In the genomic region with DNA sequence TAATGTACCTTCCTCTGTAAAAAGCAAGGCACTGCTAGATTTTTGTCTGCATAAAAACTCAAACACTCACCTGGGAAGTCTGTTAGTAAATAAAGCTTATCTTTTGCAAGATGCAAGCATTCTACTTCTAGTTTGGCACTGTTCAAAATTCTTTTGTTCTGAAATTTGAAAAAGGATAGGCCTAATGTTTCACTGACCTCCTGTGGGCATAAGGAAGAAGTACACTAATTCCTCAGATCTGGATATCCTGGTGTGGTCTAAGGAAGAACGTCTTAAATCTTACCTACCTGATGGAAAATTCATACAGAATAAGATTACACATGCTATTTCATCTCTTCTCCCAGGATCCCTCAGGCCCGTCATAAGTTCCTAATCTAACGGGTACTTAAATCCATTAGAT, we compare ENCODE assay signal across 10 cellular contexts.
DNase-seq lines count a peak whose midpoint lies in the region; ATAC-seq, FAIRE-seq and TF ChIP-seq lines count a peak whose summit lies in the region.
"Had no signal": no experiment of that assay in that cellular context is flagged by ENCODE, and none has a peak within 500 bp of the region (broad histone marks: within the 10 kb centered on the region; RNA-seq: fewer than 3 reads in every experiment).

No MANE protein-coding gene starts in this region.

- no peaks in the 10 kb centered on the region for H4K20me1 ChIP-seq in keratinocyte (ENCODE audit: control insufficient read depth, extremely low read depth, insufficient read depth, low read length)

- DNase-seq in AG10803 (ENCODE audit: low read depth) (peak; percentile 27), adrenal gland (no peak), keratinocyte (ENCODE audit: low read depth, low spot score) (no peak), uterus (no peak), CD1c-positive myeloid dendritic cell (ENCODE audit: extremely low spot score) (no peak), GM10248 (ENCODE audit: extremely low spot score) (no peak), Right ventricle myocardium inferior (ENCODE audit: missing footprints) (no peak)
- DNase-seq: GF-D8, SHP77 had no signal

- POLR2A ChIA-PET in GM10248 (lab: Yijun Ruan, JAX): no interaction called here

- no peak overlapping the region for H3K4me2 ChIP-seq in keratinocyte (ENCODE audit: control insufficient read depth, extremely low read depth, insufficient read depth, low read depth, low read length)

- no peak overlapping the region for H3K4me3 ChIP-seq in AG10803 (ENCODE audit: low read length)
- H3K4me3 ChIP-seq in adrenal gland: no peak overlapping the region
- H3K4me3 ChIP-seq in keratinocyte (ENCODE audit: control insufficient read depth in 2 of 3, extremely low read depth in 1 of 3, insufficient read depth in 2 of 3, low read depth in 1 of 3, low read length in 3 of 3): no peak overlapping the region
- H3K4me3 ChIP-seq in uterus: no peak overlapping the region

- WGBS in adrenal gland, 4 donors: 57 to 74% (median 64%) methylated on average over 3 of the region's 3 CpGs

- TF ChIP-seq CTCF in AG10803 (conservative IDR thresholded peaks at IDR 0.05; ENCODE audit: low read length) (peak; percentile 59), adrenal gland (IDR thresholded peaks at IDR 0.05) (peak in 4 of 6 experiments; percentile 8 to 38 (median 25)), keratinocyte (optimal IDR thresholded peaks at IDR 0.05 in 1 of 3, IDR thresholded peaks at IDR 0.05 in 1 of 3, conservative IDR thresholded peaks at IDR 0.05 in 1 of 3; ENCODE audit: extremely low read depth in 1 of 3, insufficient read depth in 2 of 3, low read length in 3 of 3) (peak in 2 of 3 experiments; percentile 57 to 68), uterus (IDR thresholded peaks at IDR 0.05) (peak in 1 of 4 experiments; percentile 15), GM10248 (IDR thresholded peaks at IDR 0.05; ENCODE audit: control extremely low read depth, extremely low read depth, low read depth, missing control alignments) (no peak)

- intact Hi-C loops in adrenal gland (cut with DNase I): no loop called here
- intact Hi-C loops in uterus (cut with DNase I; ENCODE audit: low total_unique reads): no loop called here
- intact Hi-C loops in Right ventricle myocardium inferior (cut with DNase I): no loop called here

- TF ChIP-seq POLR2A in adrenal gland (IDR thresholded peaks at IDR 0.05) (no peak), uterus (IDR thresholded peaks at IDR 0.05) (no peak)

- TF ChIP-seq RAD21 in Ishikawa (IDR thresholded peaks at IDR 0.05; ENCODE audit: low read depth): 0 out of 2 replicates have a peak, but pooled peaks have one; percentile 13

- no peak for ATAC-seq in Right ventricle myocardium inferior

- H3K36me3 ChIP-seq in adrenal gland (replicated peaks in 1 of 2) (no peaks in the 10 kb centered on the region), keratinocyte (ENCODE audit: control insufficient read depth in 2 of 2, extremely low read depth in 1 of 2, insufficient read depth in 2 of 2, low read length in 2 of 2) (no peaks in the 10 kb centered on the region), uterus (no peaks in the 10 kb centered on the region)

- dilution Hi-C loops in keratinocyte (cut with MboI; ENCODE audit: extremely low pct_ligation_motif_present, low sequenced_read_pairs): no loop called here

- CTCF ChIA-PET in GM10248 (lab: Yijun Ruan, JAX): no interaction called here

- TF ChIP-seq EP300 in Ishikawa (IDR thresholded peaks at IDR 0.05; ENCODE audit: borderline replicate concordance): no peak

- H2AFZ ChIP-seq in keratinocyte (ENCODE audit: control insufficient read depth, low read length): no peak overlapping the region

- H3K27me3 ChIP-seq in adrenal gland (no peaks in the 10 kb centered on the region), keratinocyte (ENCODE audit: control insufficient read depth, extremely low read depth, insufficient read depth, low read length) (no peaks in the 10 kb centered on the region), uterus (no peaks in the 10 kb centered on the region)

- H3K9ac ChIP-seq in keratinocyte (ENCODE audit: control insufficient read depth, extremely low read depth, insufficient read depth, low read length): no peak overlapping the region

- no peaks in the 10 kb centered on the region for H3K79me2 ChIP-seq in keratinocyte (ENCODE audit: control insufficient read depth, insufficient read depth, low read length)

- H3K9me1 ChIP-seq in keratinocyte (ENCODE audit: control insufficient read depth, extremely low read depth, insufficient read depth, low read length): no peaks in the 10 kb centered on the region

- H3K9me3 ChIP-seq in adrenal gland (replicated peaks in 1 of 3) (no peaks in the 10 kb centered on the region), keratinocyte (ENCODE audit: control insufficient read depth, low read depth, low read length) (no peaks in the 10 kb centered on the region), uterus (no peaks in the 10 kb centered on the region)

- H3K27ac ChIP-seq in adrenal gland (no peak overlapping the region), keratinocyte (ENCODE audit: control insufficient read depth, insufficient read depth, low read length) (no peak overlapping the region), uterus (no peak overlapping the region)

- FAIRE-seq in keratinocyte (lab: Jason Lieb, UNC): peak; percentile 67

- H3K4me1 ChIP-seq in adrenal gland (replicated peaks in 1 of 2) (no peaks in the 10 kb centered on the region), keratinocyte (ENCODE audit: control insufficient read depth, extremely low read depth, insufficient read depth, low read length) (peaks cover 24% of the 10 kb centered on the region), uterus (no peaks in the 10 kb centered on the region)

TF ChIP-seq in Ishikawa, 13 proteins besides CTCF, POLR2A, EP300 and RAD21:
- TF ChIP-seq, protein P1, sequence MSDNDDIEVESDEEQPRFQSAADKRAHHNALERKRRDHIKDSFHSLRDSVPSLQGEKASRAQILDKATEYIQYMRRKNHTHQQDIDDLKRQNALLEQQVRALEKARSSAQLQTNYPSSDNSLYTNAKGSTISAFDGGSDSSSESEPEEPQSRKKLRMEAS (IDR thresholded peaks at IDR 0.05): no peak
- TF ChIP-seq CEBPB (IDR thresholded peaks at IDR 0.05): no peak
- no peak for TF ChIP-seq ZBTB7A (IDR thresholded peaks at IDR 0.05; ENCODE audit: low read depth)
- no peak for TF ChIP-seq CREB1 (IDR thresholded peaks at IDR 0.05; ENCODE audit: low read depth)
- no peak for TF ChIP-seq YY1 (IDR thresholded peaks at IDR 0.05; ENCODE audit: low read depth)
- TF ChIP-seq, protein P2, sequence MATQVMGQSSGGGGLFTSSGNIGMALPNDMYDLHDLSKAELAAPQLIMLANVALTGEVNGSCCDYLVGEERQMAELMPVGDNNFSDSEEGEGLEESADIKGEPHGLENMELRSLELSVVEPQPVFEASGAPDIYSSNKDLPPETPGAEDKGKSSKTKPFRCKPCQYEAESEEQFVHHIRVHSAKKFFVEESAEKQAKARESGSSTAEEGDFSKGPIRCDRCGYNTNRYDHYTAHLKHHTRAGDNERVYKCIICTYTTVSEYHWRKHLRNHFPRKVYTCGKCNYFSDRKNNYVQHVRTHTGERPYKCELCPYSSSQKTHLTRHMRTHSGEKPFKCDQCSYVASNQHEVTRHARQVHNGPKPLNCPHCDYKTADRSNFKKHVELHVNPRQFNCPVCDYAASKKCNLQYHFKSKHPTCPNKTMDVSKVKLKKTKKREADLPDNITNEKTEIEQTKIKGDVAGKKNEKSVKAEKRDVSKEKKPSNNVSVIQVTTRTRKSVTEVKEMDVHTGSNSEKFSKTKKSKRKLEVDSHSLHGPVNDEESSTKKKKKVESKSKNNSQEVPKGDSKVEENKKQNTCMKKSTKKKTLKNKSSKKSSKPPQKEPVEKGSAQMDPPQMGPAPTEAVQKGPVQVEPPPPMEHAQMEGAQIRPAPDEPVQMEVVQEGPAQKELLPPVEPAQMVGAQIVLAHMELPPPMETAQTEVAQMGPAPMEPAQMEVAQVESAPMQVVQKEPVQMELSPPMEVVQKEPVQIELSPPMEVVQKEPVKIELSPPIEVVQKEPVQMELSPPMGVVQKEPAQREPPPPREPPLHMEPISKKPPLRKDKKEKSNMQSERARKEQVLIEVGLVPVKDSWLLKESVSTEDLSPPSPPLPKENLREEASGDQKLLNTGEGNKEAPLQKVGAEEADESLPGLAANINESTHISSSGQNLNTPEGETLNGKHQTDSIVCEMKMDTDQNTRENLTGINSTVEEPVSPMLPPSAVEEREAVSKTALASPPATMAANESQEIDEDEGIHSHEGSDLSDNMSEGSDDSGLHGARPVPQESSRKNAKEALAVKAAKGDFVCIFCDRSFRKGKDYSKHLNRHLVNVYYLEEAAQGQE (IDR thresholded peaks at IDR 0.05; ENCODE audit: low read depth): no peak
- TF ChIP-seq, protein P3, sequence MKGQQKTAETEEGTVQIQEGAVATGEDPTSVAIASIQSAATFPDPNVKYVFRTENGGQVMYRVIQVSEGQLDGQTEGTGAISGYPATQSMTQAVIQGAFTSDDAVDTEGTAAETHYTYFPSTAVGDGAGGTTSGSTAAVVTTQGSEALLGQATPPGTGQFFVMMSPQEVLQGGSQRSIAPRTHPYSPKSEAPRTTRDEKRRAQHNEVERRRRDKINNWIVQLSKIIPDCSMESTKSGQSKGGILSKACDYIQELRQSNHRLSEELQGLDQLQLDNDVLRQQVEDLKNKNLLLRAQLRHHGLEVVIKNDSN (IDR thresholded peaks at IDR 0.05): no peak
- TF ChIP-seq TAF1 (IDR thresholded peaks at IDR 0.05; ENCODE audit: low read depth): no peak
- no peak for TF ChIP-seq TCF12 (IDR thresholded peaks at IDR 0.05; ENCODE audit: low read depth)
- no peak for TF ChIP-seq TEAD4 (IDR thresholded peaks at IDR 0.05)
- TF ChIP-seq NFIC (IDR thresholded peaks at IDR 0.05): no peak
- TF ChIP-seq EGR1 (IDR thresholded peaks at IDR 0.05): no peak
- no peak for TF ChIP-seq FOXM1 (IDR thresholded peaks at IDR 0.05; ENCODE audit: borderline replicate concordance, low read depth)
